ENCODE assay signal across 24 cellular contexts in genomic region chr11:119476038-119476437, GRCh38. TPM values are rescaled to one million over a fixed set of nuclear protein-coding genes. Genes with fewer than 3 reads are reported as not detected.
"Had no signal": no experiment of that assay in that cellular context is flagged by ENCODE, and none has a peak within 500 bp of the region (broad histone marks: within the 10 kb centered on the region; RNA-seq: fewer than 3 reads in every experiment).

No MANE protein-coding gene starts in this region.

- H3K9me3 ChIP-seq: left lung, lower lobe of right lung, pancreas, prostate gland, right lobe of liver, suprapubic skin, thoracic aorta, tibial artery, uterus had no signal

- ATAC-seq: left colon; lower lobe of right lung; naive thymus-derived CD8-positive, alpha-beta T cell; right lobe of liver; stimulated activated memory B cell treated with anti-CD40 and anti-IgM and Interleukin-4, amounts not matched to agents 10 μg/mL and 1 μg/mL and 100 μg/mL, for 72 hours had no signal

- H3K27me3 ChIP-seq: pancreas, right lobe of liver, suprapubic skin, uterus had no signal

- H3K4me3 Mint-ChIP-seq: naive thymus-derived CD8-positive, alpha-beta T cell; nephron; neural crest cell; stimulated activated memory B cell treated with anti-CD40 and anti-IgM and Interleukin-4, amounts not matched to agents 10 μg/mL and 1 μg/mL and 100 μg/mL, for 72 hours had no signal

- H3K27ac Mint-ChIP-seq: naive thymus-derived CD8-positive, alpha-beta T cell; nephron; stimulated activated memory B cell treated with anti-CD40 and anti-IgM and Interleukin-4, amounts not matched to agents 10 μg/mL and 1 μg/mL and 100 μg/mL, for 72 hours had no signal

- H3K27ac ChIP-seq: left lung, lower lobe of right lung, pancreas, prostate gland, right lobe of liver, thoracic aorta, tibial artery, uterus had no signal

- H3K36me3 Mint-ChIP-seq: naive thymus-derived CD8-positive, alpha-beta T cell; stimulated activated memory B cell treated with anti-CD40 and anti-IgM and Interleukin-4, amounts not matched to agents 10 μg/mL and 1 μg/mL and 100 μg/mL, for 72 hours had no signal

- DNase-seq: hippocampal formation; left colon; lower lobe of right lung; nucleus accumbens; pancreas; posterior cingulate gyrus; right lobe of liver; stimulated activated CD4-positive, alpha-beta T cell treated with anti-CD3 and anti-CD28 coated beads, Interleukin-1b, Interleukin-23, amount 100 ng/mL, for 48 hours; stimulated activated CD4-positive, alpha-beta T cell treated with anti-CD3 and anti-CD28 coated beads, Interleukin-2, amount 100 ng/mL, for 48 hours; stimulated activated CD4-positive, alpha-beta T cell treated with anti-CD3 and anti-CD28 coated beads, Interleukin-4, amount 100 ng/mL, for 4 hours; stimulated activated naive CD4-positive, alpha-beta T cell treated with Interleukin-2 at 50 U/mL for 16 hours; tibial artery; trophoblast cell had no signal

- H3K9me3 Mint-ChIP-seq: naive thymus-derived CD8-positive, alpha-beta T cell; nephron; neural crest cell; stimulated activated memory B cell treated with anti-CD40 and anti-IgM and Interleukin-4, amounts not matched to agents 10 μg/mL and 1 μg/mL and 100 μg/mL, for 72 hours had no signal

- H3K4me1 ChIP-seq: left lung, pancreas, prostate gland, uterus had no signal

- H3K36me3 ChIP-seq: left lung, lower lobe of right lung, pancreas, prostate gland, right lobe of liver, suprapubic skin, thoracic aorta, tibial artery, uterus had no signal

- FAIRE-seq: keratinocyte, pancreas had no signal

- H3K4me3 ChIP-seq: left lung, lower lobe of right lung, pancreas, prostate gland, right lobe of liver, smooth muscle cell, suprapubic skin, thoracic aorta, tibial artery, uterus had no signal

RNA-seq across cellular contexts. Expression of gene THY1, which starts 53.1 kb away (rescaled TPM):
- total RNA-seq: naive thymus-derived CD8-positive, alpha-beta T cell had no signal
